ENCODE assay signal across 10 cellular contexts in genomic region chr17:19876524-19877161, GRCh38. TPM values are rescaled to one million over a fixed set of nuclear protein-coding genes. Genes with fewer than 3 reads are reported as not detected.
DNase-seq lines count a peak whose midpoint lies in the region; ATAC-seq lines count a peak whose summit lies in the region.
"Had no signal": no experiment of that assay in that cellular context is flagged by ENCODE, and none has a peak within 500 bp of the region (broad histone marks: within the 10 kb centered on the region; RNA-seq: fewer than 3 reads in every experiment).

No MANE protein-coding gene starts in this region.

- H3K27me3 Mint-ChIP-seq in CD4-positive, CD25-positive, alpha-beta regulatory T cell = no peaks in the 10 kb centered on the region
- peaks cover 15 to 18% (median 17%) of the 10 kb centered on the region in 3 donors for H3K27me3 Mint-ChIP-seq in naive B cell

- H3K27me3 ChIP-seq in CD4-positive, CD25-positive, alpha-beta regulatory T cell (ENCODE audit: control insufficient read depth, insufficient read depth, low read length) = no peaks in the 10 kb centered on the region
- H3K27me3 ChIP-seq: ascending aorta had no signal

- peak overlapping the region; percentile 34 for H3K4me3 ChIP-seq in CD4-positive, CD25-positive, alpha-beta regulatory T cell (ENCODE audit: low read depth, low read length)
- H3K4me3 ChIP-seq: ascending aorta had no signal

- peak in 2 of 3 donors; percentile 21 to 74 for DNase-seq in CD4-positive, CD25-positive, alpha-beta regulatory T cell
- DNase-seq in SKM-1 treated with dmso at 0.1 percent for 144 hours (lab: John Stamatoyannopoulos, UW; ENCODE audit: unreplicated experiment) (peak; percentile 88), amygdala (lab: John Stamatoyannopoulos, UW) (peak in 37 of 56 donors; percentile 4 to 64 (median 30)), naive B cell (no peak), NCI-H2171 treated with DMSO at 0.1 percent for 48 hours (lab: John Stamatoyannopoulos, UW) (no peak), GM03348 (ENCODE audit: low spot score) (no peak)
- DNase-seq: DMS79 had no signal

- peak overlapping the region in 3 of 4 donors; percentile 67 to 87 (median 72) for H3K4me3 Mint-ChIP-seq in CD4-positive, CD25-positive, alpha-beta regulatory T cell
- H3K4me3 Mint-ChIP-seq in naive B cell = peak overlapping the region in 2 of 8 donors; percentile 5 to 21

- ATAC-seq in CD4-positive, CD25-positive, alpha-beta regulatory T cell (ENCODE audit: low read depth in 2 of 2) = peak; percentile 73 to 76
- ATAC-seq in naive B cell (ENCODE audit: low read depth in 2 of 2) (peak; percentile 41 to 50), HG03159 (IDR thresholded peaks at IDR 0.05; ENCODE audit: unreplicated experiment) (no peak), HG03469 (IDR thresholded peaks at IDR 0.05; ENCODE audit: unreplicated experiment) (no peak)

- H3K4me1 ChIP-seq in CD4-positive, CD25-positive, alpha-beta regulatory T cell (ENCODE audit: control insufficient read depth, insufficient read depth, low read length, poor library complexity, severe bottlenecking) = peaks cover 21% of the 10 kb centered on the region
- H3K4me1 ChIP-seq: ascending aorta had no signal

- H3K36me3 Mint-ChIP-seq in CD4-positive, CD25-positive, alpha-beta regulatory T cell = peaks cover 3% of the 10 kb centered on the region
- H3K36me3 Mint-ChIP-seq in naive B cell = no peaks in the 10 kb centered on the region

- no peaks in the 10 kb centered on the region for H3K9me3 ChIP-seq in CD4-positive, CD25-positive, alpha-beta regulatory T cell (ENCODE audit: control insufficient read depth in 2 of 2, low read length in 2 of 2)
- H3K9me3 ChIP-seq: ascending aorta had no signal

- H3K27ac ChIP-seq in CD4-positive, CD25-positive, alpha-beta regulatory T cell (ENCODE audit: insufficient read depth, low read length, poor library complexity, severe bottlenecking) = no peak overlapping the region
- H3K27ac ChIP-seq: ascending aorta had no signal

- H3K9me3 Mint-ChIP-seq in CD4-positive, CD25-positive, alpha-beta regulatory T cell = no peaks in the 10 kb centered on the region
- H3K9me3 Mint-ChIP-seq in naive B cell = no peaks in the 10 kb centered on the region

- H3K4me1 Mint-ChIP-seq in CD4-positive, CD25-positive, alpha-beta regulatory T cell = peaks cover 7 to 27% (median 21%) of the 10 kb centered on the region in 4 donors
- peaks cover 11 to 19% (median 14%) of the 10 kb centered on the region in 3 donors for H3K4me1 Mint-ChIP-seq in naive B cell

- H3K36me3 ChIP-seq in CD4-positive, CD25-positive, alpha-beta regulatory T cell (ENCODE audit: control insufficient read depth, insufficient read depth, low read length) = no peaks in the 10 kb centered on the region
- H3K36me3 ChIP-seq: ascending aorta had no signal

- peak overlapping the region; percentile 60 to 89 (median 80) for H3K27ac Mint-ChIP-seq in CD4-positive, CD25-positive, alpha-beta regulatory T cell
- no peak overlapping the region for H3K27ac Mint-ChIP-seq in naive B cell

RNA-seq across cellular contexts. Expression of gene ULK2, which starts 8.9 kb away (rescaled TPM):
- 12.0 TPM for total RNA-seq in CD4-positive, CD25-positive, alpha-beta regulatory T cell
- polyA plus RNA-seq in CD4-positive, CD25-positive, alpha-beta regulatory T cell = 1 to 10 TPM; 2.9 to 5.6 (median 4.2) TPM
- polyA plus RNA-seq in naive B cell (ENCODE audit: low read depth in 6 of 6) = 1 to 10 TPM in 3 of 6 donors, under 1 TPM in 2, not detected in 1; 0.04 to 1.5 (median 1.1) TPM

Comparison
In these comparisons a context has a peak if more than half of its experiments do, and no peak if none do; other contexts are left out.
1. ATAC-seq: peak in CD4-positive, CD25-positive, alpha-beta regulatory T cell (2 of 2) and naive B cell (2 of 2); none in HG03159 (single experiment) and HG03469 (single experiment).
2. DNase-seq: peak in CD4-positive, CD25-positive, alpha-beta regulatory T cell (2 of 3), SKM-1 treated with dmso at 0.1 percent for 144 hours (single experiment) and amygdala (37 of 56); none in naive B cell (single experiment), NCI-H2171 treated with DMSO at 0.1 percent for 48 hours (single experiment) and GM03348 (single experiment).
3. H3K27ac Mint-ChIP-seq: peak in CD4-positive, CD25-positive, alpha-beta regulatory T cell (3 of 3); none in naive B cell (0 of 6).